Comparison of ENCODE assay signal across 15 cellular contexts in genomic region chr19:23310729-23311211, GRCh38.
"Had no signal": no experiment of that assay in that cellular context is flagged by ENCODE, and none has a peak within 500 bp of the region (broad histone marks: within the 10 kb centered on the region; RNA-seq: fewer than 3 reads in every experiment).

No MANE protein-coding gene starts in this region.

- H3K36me3 ChIP-seq: colonic mucosa, sigmoid colon had no signal

- H3K27me3 ChIP-seq: colonic mucosa, heart left ventricle, sigmoid colon, tibial nerve had no signal

- H3K9me3 ChIP-seq: colonic mucosa, sigmoid colon, tibial nerve had no signal

- H3K4me3 Mint-ChIP-seq: natural killer cell, neural crest cell had no signal

- ATAC-seq: heart left ventricle, natural killer cell had no signal

- H3K27ac ChIP-seq: colonic mucosa, heart left ventricle, sigmoid colon, skin epidermis, tibial nerve had no signal

- DNase-seq: cerebellar nuclear complex; colonic mucosa; dermis blood vessel endothelial cell; foreskin melanocyte; heart left ventricle; hippocampal formation; natural killer cell; posterior cingulate gyrus; sigmoid colon; stimulated activated CD4-positive, alpha-beta T cell treated with anti-CD3 and anti-CD28 coated beads, Interleukin-2, amount 100 ng/mL, for 24 hours; stimulated activated CD4-positive, alpha-beta T cell treated with anti-CD3 and anti-CD28 coated beads, Interleukin-4, amount 100 ng/mL, for 4 hours; stimulated activated naive CD4-positive, alpha-beta T cell treated with Interleukin-2 at 50 U/mL for 16 hours had no signal

- H3K4me1 Mint-ChIP-seq: natural killer cell, neural crest cell had no signal

- H3K27ac Mint-ChIP-seq: natural killer cell had no signal

- H3K4me1 ChIP-seq: colonic mucosa, heart left ventricle, sigmoid colon, tibial nerve had no signal

- H3K4me3 ChIP-seq: colonic mucosa, heart left ventricle, sigmoid colon, skin epidermis, tibial nerve had no signal
